In the genomic region with DNA sequence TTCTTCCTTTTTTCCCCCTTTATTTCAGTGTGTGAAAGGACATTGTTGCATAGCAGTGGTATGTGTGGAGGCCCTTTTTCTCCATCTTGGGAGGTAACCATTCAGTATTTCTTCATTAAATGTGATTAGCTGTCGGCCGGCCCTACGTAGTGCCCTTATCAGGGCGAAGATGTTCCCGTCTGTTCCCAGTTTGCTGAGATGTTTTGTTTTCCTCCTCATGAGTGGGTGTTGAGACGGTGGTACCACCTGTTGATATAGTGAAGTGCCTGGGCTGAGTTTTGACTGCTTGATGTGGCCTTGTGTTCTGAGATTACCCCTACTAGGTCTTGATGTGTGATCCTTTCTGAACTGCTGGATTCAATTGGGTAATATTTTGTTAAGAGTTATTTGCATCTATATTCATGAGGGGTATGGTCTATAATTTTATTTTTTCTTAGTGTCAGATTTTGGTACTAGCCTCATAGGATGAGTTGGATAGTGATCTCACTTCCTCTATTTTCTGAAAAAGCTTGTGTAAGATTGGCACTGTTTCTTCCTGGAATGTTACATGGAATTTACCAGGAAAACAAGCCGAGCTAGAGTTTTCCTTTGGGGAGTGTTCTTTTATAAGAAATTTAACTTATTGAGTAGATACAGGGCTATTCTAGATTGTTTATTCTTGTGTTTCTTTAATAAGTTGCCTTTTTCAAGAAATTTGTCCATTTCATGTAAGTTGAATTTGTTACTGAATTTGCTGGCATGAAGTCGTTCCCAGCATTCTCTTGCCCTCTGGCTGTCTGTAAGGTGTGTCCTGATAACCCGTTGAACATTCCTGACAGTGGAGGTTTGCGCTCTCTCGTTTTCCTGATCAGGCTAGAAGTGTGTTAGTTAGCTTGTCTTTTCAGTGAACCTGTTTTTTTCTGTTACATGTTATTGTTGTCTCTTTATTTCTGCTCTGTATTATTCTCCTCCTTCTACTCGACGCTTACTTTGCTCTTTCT, we compare ENCODE assay signal across 11 cellular contexts. TPM values are rescaled to one million over a fixed set of nuclear protein-coding genes. Genes with fewer than 3 reads are reported as not detected.
A peak's percentile ranks its signal among the peaks of the same experiment; 100 is the strongest.
DNase-seq lines count a peak whose midpoint lies in the region; ATAC-seq and TF ChIP-seq lines count a peak whose summit lies in the region.
"Had no signal": no experiment of that assay in that cellular context is flagged by ENCODE, and none has a peak within 500 bp of the region (broad histone marks: within the 10 kb centered on the region; RNA-seq: fewer than 3 reads in every experiment).

No MANE protein-coding gene starts in this region.

- H3K36me3 ChIP-seq in SK-N-MC (ENCODE audit: insufficient read depth, low read length) = peaks cover 7% of the 10 kb centered on the region
- H3K36me3 ChIP-seq in hepatocyte (replicated peaks; ENCODE audit: insufficient read depth, low read depth) = no peaks in the 10 kb centered on the region
- peaks cover 0 to 22% (median 12%) of the 10 kb centered on the region in 5 donors for H3K36me3 ChIP-seq in subcutaneous abdominal adipose tissue (ENCODE audit: control insufficient read depth in 5 of 5, insufficient read depth in 5 of 5, low read length in 5 of 5)

- H3K9me3 ChIP-seq in SK-N-MC (ENCODE audit: low read depth, low read length) (no peaks in the 10 kb centered on the region), hepatocyte (ENCODE audit: low read depth) (no peaks in the 10 kb centered on the region), subcutaneous abdominal adipose tissue (ENCODE audit: control insufficient read depth in 5 of 5, low read length in 5 of 5) (no peaks in the 10 kb centered on the region)

- H3K27ac ChIP-seq in SK-N-MC = 0 out of 2 replicates have a peak overlapping the region, but pooled peaks have one; percentile 36
- peak overlapping the region; percentile 33 for H3K27ac ChIP-seq in hepatocyte
- H3K27ac ChIP-seq in subcutaneous abdominal adipose tissue (ENCODE audit: low read depth, low read length) = peak overlapping the region; percentile 57
- H3K27ac ChIP-seq: parathyroid adenoma had no signal

- peaks cover 9% of the 10 kb centered on the region for H3K4me1 ChIP-seq in hepatocyte (ENCODE audit: insufficient read depth)
- H3K4me1 ChIP-seq in subcutaneous abdominal adipose tissue (ENCODE audit: control insufficient read depth in 5 of 5, insufficient read depth in 5 of 5, low read length in 5 of 5) = peaks cover 5 to 27% (median 25%) of the 10 kb centered on the region in 5 donors

- POLR2A ChIA-PET in HEK293T (lab: Yijun Ruan, JAX) = no interaction called here

- H3K9me2 ChIP-seq in hepatocyte (replicated peaks; ENCODE audit: insufficient read depth) = no peaks in the 10 kb centered on the region

- H2AFZ ChIP-seq in hepatocyte = no peak overlapping the region
- H2AFZ ChIP-seq: parathyroid adenoma had no signal

- CTCF ChIA-PET in HEK293T (lab: Yijun Ruan, JAX) = interaction anchor here (0.6 kb wide), 1 partner anchor 51 kb away, joined by 4 read pairs; no protein-coding TSS in a partner anchor

- no peaks in the 10 kb centered on the region for H3K27me3 ChIP-seq in hepatocyte
- H3K27me3 ChIP-seq in subcutaneous abdominal adipose tissue (ENCODE audit: control insufficient read depth in 5 of 5, insufficient read depth in 4 of 5, low read length in 5 of 5) = no peaks in the 10 kb centered on the region

- H3K4me3 ChIP-seq in SK-N-MC (no peak overlapping the region), hepatocyte (no peak overlapping the region), subcutaneous abdominal adipose tissue (ENCODE audit: low read depth in 1 of 5, low read length in 5 of 5) (no peak overlapping the region)

- intact Hi-C loops in Right ventricle myocardium inferior (cut with DNase I) (loop anchor here (10.0 kb wide), 1 partner anchor 198 kb away; a partner anchor contains a TSS), left cardiac atrium (cut with DNase I) (loop anchor here in 1 of 2 donors (10.0 kb wide), 2 partner anchors 48 to 178 kb away; a partner anchor contains a TSS)

- no peak overlapping the region for H3K4me2 ChIP-seq in hepatocyte

- TF ChIP-seq CTCF in hepatocyte (IDR thresholded peaks at IDR 0.05; ENCODE audit: poor library complexity) = no peak

- peak; percentile 11 for DNase-seq in Right ventricle myocardium inferior (ENCODE audit: missing footprints)
- no peak for DNase-seq in left cardiac atrium
- DNase-seq in SK-N-MC (ENCODE audit: low read depth, low spot score) = no peak
- DNase-seq in hepatocyte (ENCODE audit: low spot score) = no peak
- DNase-seq in HEK293T (ENCODE audit: extremely low spot score) = no peak
- no peak for DNase-seq in NCI-H526 treated with DMSO at 0.1 percent for 48 hours (lab: John Stamatoyannopoulos, UW)
- no peak for DNase-seq in NCI-H2081 (lab: John Stamatoyannopoulos, UW)
- DNase-seq: activated CD4-positive, alpha-beta T cell treated with anti-CD3 and anti-CD28 coated beads for 4 hours; NCI-H1694 had no signal

- H4K20me1 ChIP-seq in hepatocyte (ENCODE audit: insufficient read depth, poor library complexity, severe bottlenecking) = no peaks in the 10 kb centered on the region

- 84% methylated on average over 13 of the region's 13 CpGs for WGBS in hepatocyte (ENCODE audit: low lambda C conversion rate, missing lambda C conversion rate)

- no peak for ATAC-seq in Right ventricle myocardium inferior
- ATAC-seq in left cardiac atrium = no peak

- peaks cover 74% of the 10 kb centered on the region for H3K79me2 ChIP-seq in hepatocyte

- no peak overlapping the region for H3K9ac ChIP-seq in SK-N-MC (ENCODE audit: insufficient read length)
- peak overlapping the region in 3 of 5 donors; percentile 48 to 68 (median 61) for H3K9ac ChIP-seq in subcutaneous abdominal adipose tissue (ENCODE audit: low read length in 5 of 5)
- H3K9ac ChIP-seq: parathyroid adenoma had no signal

TF ChIP-seq in HEK293T, 16 proteins besides CTCF, POLR2A, EP300 and RAD21:
- TF ChIP-seq, protein P1, sequence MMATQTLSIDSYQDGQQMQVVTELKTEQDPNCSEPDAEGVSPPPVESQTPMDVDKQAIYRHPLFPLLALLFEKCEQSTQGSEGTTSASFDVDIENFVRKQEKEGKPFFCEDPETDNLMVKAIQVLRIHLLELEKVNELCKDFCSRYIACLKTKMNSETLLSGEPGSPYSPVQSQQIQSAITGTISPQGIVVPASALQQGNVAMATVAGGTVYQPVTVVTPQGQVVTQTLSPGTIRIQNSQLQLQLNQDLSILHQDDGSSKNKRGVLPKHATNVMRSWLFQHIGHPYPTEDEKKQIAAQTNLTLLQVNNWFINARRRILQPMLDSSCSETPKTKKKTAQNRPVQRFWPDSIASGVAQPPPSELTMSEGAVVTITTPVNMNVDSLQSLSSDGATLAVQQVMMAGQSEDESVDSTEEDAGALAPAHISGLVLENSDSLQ (IDR thresholded peaks at IDR 0.05) = no peak
- TF ChIP-seq FOXK2 (IDR thresholded peaks at IDR 0.05) (no peak), TARDBP (IDR thresholded peaks at IDR 0.05) (no peak), NFRKB (IDR thresholded peaks at IDR 0.05) (no peak), ARNT (IDR thresholded peaks at IDR 0.05) (no peak)

RNA-seq across cellular contexts. Expression of a gene that starts 4.3 kb away (rescaled TPM):
- total RNA-seq in Right ventricle myocardium inferior (21.6 TPM), left cardiac atrium (10 to 100 TPM; 19.1 to 28.9 TPM), hepatocyte (16.7 and 18.4 TPM in 2 replicates)
- polyA plus RNA-seq in hepatocyte = 21.8 and 26.7 TPM in 2 replicates

RNA-seq across cellular contexts. Expression of a gene that starts 32.9 kb away (rescaled TPM):
- total RNA-seq in Right ventricle myocardium inferior (not detected), left cardiac atrium (not detected), hepatocyte (not detected in 2 replicates)
- polyA plus RNA-seq in hepatocyte = not detected in 2 replicates

RNA-seq across cellular contexts. Expression of a gene that starts 43.6 kb away (rescaled TPM):
- total RNA-seq in Right ventricle myocardium inferior (7.8 TPM), left cardiac atrium (1 to 10 TPM; 7.6 to 7.7 TPM), hepatocyte (13.0 and 14.4 TPM in 2 replicates)
- polyA plus RNA-seq in hepatocyte = 1.8 and 2.1 TPM in 2 replicates

RNA-seq across cellular contexts. Expression of a gene that starts 44.0 kb away (rescaled TPM):
- 230 TPM for total RNA-seq in Right ventricle myocardium inferior
- total RNA-seq in left cardiac atrium = 100 to 1,000 TPM; 174 to 210 TPM
- 270 and 277 TPM in 2 replicates for total RNA-seq in hepatocyte
- polyA plus RNA-seq in hepatocyte = 408 and 450 TPM in 2 replicates

RNA-seq across cellular contexts. Expression of a gene that starts 51.1 kb away (rescaled TPM):
- 59.5 TPM for total RNA-seq in Right ventricle myocardium inferior
- total RNA-seq in left cardiac atrium = 10 to 100 TPM; 40.1 to 41.2 TPM
- 37.0 and 40.5 TPM in 2 replicates for total RNA-seq in hepatocyte
- 39.6 and 45.9 TPM in 2 replicates for polyA plus RNA-seq in hepatocyte
